24 cellular contexts compared by ENCODE assay signal in the genomic region with DNA sequence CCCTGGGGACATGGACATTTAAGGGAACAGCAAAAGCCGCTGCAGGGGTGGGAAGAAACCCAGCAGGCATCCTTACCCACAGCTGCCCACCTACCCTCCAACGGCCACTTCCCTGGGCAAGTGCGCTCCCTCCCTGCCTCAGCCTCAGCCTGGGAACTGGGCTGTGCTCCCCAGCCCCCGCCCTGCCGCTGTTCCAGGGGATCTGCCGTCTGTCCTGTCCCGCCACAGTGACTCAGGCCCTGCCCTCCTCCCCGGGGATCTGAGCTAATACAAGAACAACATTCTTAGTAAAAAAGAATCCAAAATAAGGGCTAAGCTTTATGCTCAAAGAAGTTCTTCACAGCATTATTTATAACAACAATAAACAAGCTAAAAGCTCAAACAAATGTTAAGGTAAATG. TPM values are rescaled to one million over a fixed set of nuclear protein-coding genes. Genes with fewer than 3 reads are reported as not detected.
DNase-seq lines count a peak whose midpoint lies in the region; ATAC-seq and TF ChIP-seq lines count a peak whose summit lies in the region.
"Had no signal": no experiment of that assay in that cellular context is flagged by ENCODE, and none has a peak within 500 bp of the region (broad histone marks: within the 10 kb centered on the region; RNA-seq: fewer than 3 reads in every experiment).

No MANE protein-coding gene starts in this region.

- no peak for TF ChIP-seq CTCF in ascending aorta (IDR thresholded peaks at IDR 0.05)
- no peak for TF ChIP-seq CTCF in left ventricle myocardium inferior (IDR thresholded peaks at IDR 0.05; ENCODE audit: borderline replicate concordance)
- no peak for TF ChIP-seq CTCF in thoracic aorta (IDR thresholded peaks at IDR 0.05)

- intact Hi-C loops in ascending aorta (cut with DNase I) (no loop called here), left ventricle myocardium inferior (cut with micrococcal nuclease) (no loop called here)

- H3K27me3 ChIP-seq in H7 (ENCODE audit: control insufficient read depth, insufficient read depth, low read length): no peaks in the 10 kb centered on the region
- no peaks in the 10 kb centered on the region for H3K27me3 ChIP-seq in ascending aorta
- H3K27me3 ChIP-seq in left ventricle myocardium inferior (ENCODE audit: low read depth): peaks cover 7% of the 10 kb centered on the region
- H3K27me3 ChIP-seq in thoracic aorta (replicated peaks; ENCODE audit: insufficient read depth): no peaks in the 10 kb centered on the region
- H3K27me3 ChIP-seq: dorsolateral prefrontal cortex had no signal

- H3K27ac ChIP-seq in ascending aorta: peak overlapping the region; percentile 25 to 51
- peak overlapping the region; percentile 82 for H3K27ac ChIP-seq in left ventricle myocardium inferior (replicated peaks)
- peak overlapping the region; percentile 8 to 46 for H3K27ac ChIP-seq in thoracic aorta
- H3K27ac ChIP-seq: parathyroid adenoma, RWPE1 had no signal

- ATAC-seq in thoracic aorta (ENCODE audit: insufficient number of reproducible peaks, low FRiP score, low read depth) (peak; percentile 64), GM18511 (IDR thresholded peaks at IDR 0.05; ENCODE audit: unreplicated experiment) (no peak), GM21447 (IDR thresholded peaks at IDR 0.05; ENCODE audit: unreplicated experiment) (no peak)
- ATAC-seq: naive thymus-derived CD4-positive, alpha-beta T cell had no signal

- H3K4me3 ChIP-seq in H7 (ENCODE audit: insufficient read depth, low read depth, low read length): no peak overlapping the region
- no peak overlapping the region for H3K4me3 ChIP-seq in ascending aorta
- no peak overlapping the region for H3K4me3 ChIP-seq in left ventricle myocardium inferior
- H3K4me3 ChIP-seq in thoracic aorta: peak overlapping the region; percentile 23
- H3K4me3 ChIP-seq: dorsolateral prefrontal cortex, smooth muscle cell had no signal

- H3K36me3 ChIP-seq in H7 (replicated peaks; ENCODE audit: control insufficient read depth, insufficient read depth, low read length): no peaks in the 10 kb centered on the region
- H3K36me3 ChIP-seq in ascending aorta: no peaks in the 10 kb centered on the region
- no peaks in the 10 kb centered on the region for H3K36me3 ChIP-seq in left ventricle myocardium inferior
- no peaks in the 10 kb centered on the region for H3K36me3 ChIP-seq in thoracic aorta

- DNase-seq in H7: peak; percentile 72
- peak; percentile 66 to 87 for DNase-seq in ascending aorta (ENCODE audit: low spot score in 2 of 2)
- peak; percentile 79 for DNase-seq in left ventricle myocardium inferior
- DNase-seq in thoracic aorta (ENCODE audit: low spot score): peak; percentile 74
- no peak for DNase-seq in KG1 (lab: John Stamatoyannopoulos, UW)
- DNase-seq in SW480 (ENCODE audit: low spot score): no peak
- DNase-seq: activated CD4-positive, alpha-beta T cell treated with anti-CD3 and anti-CD28 coated beads, Interleukin-2, amount 50 U/mL, for 4 hours; activated naive CD4-positive, alpha-beta T cell treated with anti-CD3 and anti-CD28 coated beads, Interleukin-2, amount 50 U/mL, for 16 hours; activated T-cell treated with anti-CD3 and anti-CD28 coated beads, Interleukin-2, amount 50 U/mL, for 1 hour; DMS 273 treated with DMSO at 0.1 percent for 48 hours; dorsolateral prefrontal cortex; erythroblast; GOT3; immature natural killer cell; MM.1S; naive thymus-derived CD4-positive, alpha-beta T cell; NCI-H1930; stimulated activated CD8-positive, alpha-beta memory T cell treated with anti-CD3 and anti-CD28 coated beads, Interleukin-4, amount 100 ng/mL, for 48 hours; SW 1271 had no signal

- no peaks in the 10 kb centered on the region for H3K9me3 ChIP-seq in ascending aorta
- no peaks in the 10 kb centered on the region for H3K9me3 ChIP-seq in left ventricle myocardium inferior (replicated peaks)
- no peaks in the 10 kb centered on the region for H3K9me3 ChIP-seq in thoracic aorta

- H3K4me1 ChIP-seq in ascending aorta: peaks cover 21 to 31% of the 10 kb centered on the region in 2 donors
- H3K4me1 ChIP-seq in left ventricle myocardium inferior: peaks cover 59% of the 10 kb centered on the region
- peaks cover 21 to 50% of the 10 kb centered on the region in 2 donors for H3K4me1 ChIP-seq in thoracic aorta (ENCODE audit: control insufficient read depth in 1 of 2, low read depth in 2 of 2)
- H3K4me1 ChIP-seq: parathyroid adenoma had no signal

RNA-seq across cellular contexts. Expression of gene IQSEC1, which starts 7.4 kb away (rescaled TPM):
- 13.5 and 22.5 TPM in 2 replicates for total RNA-seq in H7 (2014; rRNA removed; shearing (Covaris generic))
- total RNA-seq in ascending aorta (148 TPM), left ventricle myocardium inferior (78.6 TPM), thoracic aorta (100 to 1,000 TPM in 1 of 2 donors, 10 to 100 TPM in 1; 93.6 to 121 TPM)

Comparison
In these comparisons a context has a peak if more than half of its experiments do, and no peak if none do; other contexts are left out.
1. DNase-seq: peak in H7 (single experiment), ascending aorta (2 of 2), left ventricle myocardium inferior (single experiment) and thoracic aorta (single experiment); none in KG1 (single experiment) and SW480 (single experiment).
2. H3K27ac ChIP-seq: peak in every context shown above with its lines; median percentile 82 in left ventricle myocardium inferior; 38 in ascending aorta; 27 in thoracic aorta.